In the genomic region with DNA sequence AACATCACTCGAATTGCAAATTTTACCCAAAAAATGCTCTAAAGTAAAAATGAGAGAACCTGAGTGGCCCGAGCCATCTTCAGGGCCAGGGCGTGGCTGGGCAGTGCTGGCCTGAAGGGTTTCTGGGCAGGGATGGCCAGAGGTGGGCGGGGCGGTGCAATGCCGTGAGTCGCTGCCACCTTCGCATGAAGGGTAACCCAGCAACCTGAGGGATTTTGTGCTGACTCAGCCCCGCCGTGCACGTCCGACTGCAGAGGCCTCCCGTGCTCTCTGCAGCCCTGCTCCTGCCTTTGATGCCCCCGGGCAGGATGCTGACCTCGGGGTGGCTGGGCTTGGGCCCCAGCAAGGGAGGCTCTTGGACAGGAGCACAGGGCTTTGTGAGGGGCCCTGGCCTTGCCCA, we compare ENCODE assay signal across 2 cellular contexts.
TF ChIP-seq lines count a peak whose summit lies in the region.

No MANE protein-coding gene starts in this region.

TF ChIP-seq in SK-N-SH treated with all-trans-retinoic acid at 6 μM for 48 hours, 23 proteins besides CTCF, POLR2A, EP300 and RAD21 (continued from another document):
- TF ChIP-seq, protein P1, sequence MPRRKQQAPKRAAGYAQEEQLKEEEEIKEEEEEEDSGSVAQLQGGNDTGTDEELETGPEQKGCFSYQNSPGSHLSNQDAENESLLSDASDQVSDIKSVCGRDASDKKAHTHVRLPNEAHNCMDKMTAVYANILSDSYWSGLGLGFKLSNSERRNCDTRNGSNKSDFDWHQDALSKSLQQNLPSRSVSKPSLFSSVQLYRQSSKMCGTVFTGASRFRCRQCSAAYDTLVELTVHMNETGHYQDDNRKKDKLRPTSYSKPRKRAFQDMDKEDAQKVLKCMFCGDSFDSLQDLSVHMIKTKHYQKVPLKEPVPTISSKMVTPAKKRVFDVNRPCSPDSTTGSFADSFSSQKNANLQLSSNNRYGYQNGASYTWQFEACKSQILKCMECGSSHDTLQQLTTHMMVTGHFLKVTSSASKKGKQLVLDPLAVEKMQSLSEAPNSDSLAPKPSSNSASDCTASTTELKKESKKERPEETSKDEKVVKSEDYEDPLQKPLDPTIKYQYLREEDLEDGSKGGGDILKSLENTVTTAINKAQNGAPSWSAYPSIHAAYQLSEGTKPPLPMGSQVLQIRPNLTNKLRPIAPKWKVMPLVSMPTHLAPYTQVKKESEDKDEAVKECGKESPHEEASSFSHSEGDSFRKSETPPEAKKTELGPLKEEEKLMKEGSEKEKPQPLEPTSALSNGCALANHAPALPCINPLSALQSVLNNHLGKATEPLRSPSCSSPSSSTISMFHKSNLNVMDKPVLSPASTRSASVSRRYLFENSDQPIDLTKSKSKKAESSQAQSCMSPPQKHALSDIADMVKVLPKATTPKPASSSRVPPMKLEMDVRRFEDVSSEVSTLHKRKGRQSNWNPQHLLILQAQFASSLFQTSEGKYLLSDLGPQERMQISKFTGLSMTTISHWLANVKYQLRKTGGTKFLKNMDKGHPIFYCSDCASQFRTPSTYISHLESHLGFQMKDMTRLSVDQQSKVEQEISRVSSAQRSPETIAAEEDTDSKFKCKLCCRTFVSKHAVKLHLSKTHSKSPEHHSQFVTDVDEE (CRISPR knock-in tag; IDR thresholded peaks at IDR 0.05), result no peak
- no peak for TF ChIP-seq ZFP30 (CRISPR knock-in tag; IDR thresholded peaks at IDR 0.05)
- no peak for TF ChIP-seq ZNF8 (CRISPR knock-in tag; IDR thresholded peaks at IDR 0.05)
- no peak for TF ChIP-seq PPARA (CRISPR knock-in tag; IDR thresholded peaks at IDR 0.05; ENCODE audit: borderline replicate concordance)
- TF ChIP-seq, protein P2, sequence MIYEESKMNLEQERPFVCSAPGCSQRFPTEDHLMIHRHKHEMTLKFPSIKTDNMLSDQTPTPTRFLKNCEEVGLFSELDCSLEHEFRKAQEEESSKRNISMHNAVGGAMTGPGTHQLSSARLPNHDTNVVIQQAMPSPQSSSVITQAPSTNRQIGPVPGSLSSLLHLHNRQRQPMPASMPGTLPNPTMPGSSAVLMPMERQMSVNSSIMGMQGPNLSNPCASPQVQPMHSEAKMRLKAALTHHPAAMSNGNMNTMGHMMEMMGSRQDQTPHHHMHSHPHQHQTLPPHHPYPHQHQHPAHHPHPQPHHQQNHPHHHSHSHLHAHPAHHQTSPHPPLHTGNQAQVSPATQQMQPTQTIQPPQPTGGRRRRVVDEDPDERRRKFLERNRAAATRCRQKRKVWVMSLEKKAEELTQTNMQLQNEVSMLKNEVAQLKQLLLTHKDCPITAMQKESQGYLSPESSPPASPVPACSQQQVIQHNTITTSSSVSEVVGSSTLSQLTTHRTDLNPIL (CRISPR knock-in tag; IDR thresholded peaks at IDR 0.05; ENCODE audit: low read depth), result no peak
- no peak for TF ChIP-seq ZNF565 (CRISPR knock-in tag; conservative IDR thresholded peaks at IDR 0.05; ENCODE audit: low read depth)
- no peak for TF ChIP-seq ZNF70 (CRISPR knock-in tag; IDR thresholded peaks at IDR 0.05)
- TF ChIP-seq, protein P3, sequence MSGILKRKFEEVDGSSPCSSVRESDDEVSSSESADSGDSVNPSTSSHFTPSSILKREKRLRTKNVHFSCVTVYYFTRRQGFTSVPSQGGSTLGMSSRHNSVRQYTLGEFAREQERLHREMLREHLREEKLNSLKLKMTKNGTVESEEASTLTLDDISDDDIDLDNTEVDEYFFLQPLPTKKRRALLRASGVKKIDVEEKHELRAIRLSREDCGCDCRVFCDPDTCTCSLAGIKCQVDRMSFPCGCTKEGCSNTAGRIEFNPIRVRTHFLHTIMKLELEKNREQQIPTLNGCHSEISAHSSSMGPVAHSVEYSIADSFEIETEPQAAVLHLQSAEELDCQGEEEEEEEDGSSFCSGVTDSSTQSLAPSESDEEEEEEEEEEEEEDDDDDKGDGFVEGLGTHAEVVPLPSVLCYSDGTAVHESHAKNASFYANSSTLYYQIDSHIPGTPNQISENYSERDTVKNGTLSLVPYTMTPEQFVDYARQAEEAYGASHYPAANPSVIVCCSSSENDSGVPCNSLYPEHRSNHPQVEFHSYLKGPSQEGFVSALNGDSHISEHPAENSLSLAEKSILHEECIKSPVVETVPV (CRISPR knock-in tag; IDR thresholded peaks at IDR 0.05), result no peak
- TF ChIP-seq, protein P4, sequence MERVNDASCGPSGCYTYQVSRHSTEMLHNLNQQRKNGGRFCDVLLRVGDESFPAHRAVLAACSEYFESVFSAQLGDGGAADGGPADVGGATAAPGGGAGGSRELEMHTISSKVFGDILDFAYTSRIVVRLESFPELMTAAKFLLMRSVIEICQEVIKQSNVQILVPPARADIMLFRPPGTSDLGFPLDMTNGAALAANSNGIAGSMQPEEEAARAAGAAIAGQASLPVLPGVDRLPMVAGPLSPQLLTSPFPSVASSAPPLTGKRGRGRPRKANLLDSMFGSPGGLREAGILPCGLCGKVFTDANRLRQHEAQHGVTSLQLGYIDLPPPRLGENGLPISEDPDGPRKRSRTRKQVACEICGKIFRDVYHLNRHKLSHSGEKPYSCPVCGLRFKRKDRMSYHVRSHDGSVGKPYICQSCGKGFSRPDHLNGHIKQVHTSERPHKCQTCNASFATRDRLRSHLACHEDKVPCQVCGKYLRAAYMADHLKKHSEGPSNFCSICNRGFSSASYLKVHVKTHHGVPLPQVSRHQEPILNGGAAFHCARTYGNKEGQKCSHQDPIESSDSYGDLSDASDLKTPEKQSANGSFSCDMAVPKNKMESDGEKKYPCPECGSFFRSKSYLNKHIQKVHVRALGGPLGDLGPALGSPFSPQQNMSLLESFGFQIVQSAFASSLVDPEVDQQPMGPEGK (CRISPR knock-in tag; IDR thresholded peaks at IDR 0.05; ENCODE audit: borderline replicate concordance), result no peak
- TF ChIP-seq TCF4 (CRISPR knock-in tag; IDR thresholded peaks at IDR 0.05; ENCODE audit: borderline replicate concordance), result no peak
- TF ChIP-seq ZC3H10 (CRISPR knock-in tag; IDR thresholded peaks at IDR 0.05), result no peak

TF ChIP-seq in SK-N-SH, 30 proteins besides CTCF, POLR2A, EP300 and RAD21 (continued from another document):
- TF ChIP-seq, protein P5, sequence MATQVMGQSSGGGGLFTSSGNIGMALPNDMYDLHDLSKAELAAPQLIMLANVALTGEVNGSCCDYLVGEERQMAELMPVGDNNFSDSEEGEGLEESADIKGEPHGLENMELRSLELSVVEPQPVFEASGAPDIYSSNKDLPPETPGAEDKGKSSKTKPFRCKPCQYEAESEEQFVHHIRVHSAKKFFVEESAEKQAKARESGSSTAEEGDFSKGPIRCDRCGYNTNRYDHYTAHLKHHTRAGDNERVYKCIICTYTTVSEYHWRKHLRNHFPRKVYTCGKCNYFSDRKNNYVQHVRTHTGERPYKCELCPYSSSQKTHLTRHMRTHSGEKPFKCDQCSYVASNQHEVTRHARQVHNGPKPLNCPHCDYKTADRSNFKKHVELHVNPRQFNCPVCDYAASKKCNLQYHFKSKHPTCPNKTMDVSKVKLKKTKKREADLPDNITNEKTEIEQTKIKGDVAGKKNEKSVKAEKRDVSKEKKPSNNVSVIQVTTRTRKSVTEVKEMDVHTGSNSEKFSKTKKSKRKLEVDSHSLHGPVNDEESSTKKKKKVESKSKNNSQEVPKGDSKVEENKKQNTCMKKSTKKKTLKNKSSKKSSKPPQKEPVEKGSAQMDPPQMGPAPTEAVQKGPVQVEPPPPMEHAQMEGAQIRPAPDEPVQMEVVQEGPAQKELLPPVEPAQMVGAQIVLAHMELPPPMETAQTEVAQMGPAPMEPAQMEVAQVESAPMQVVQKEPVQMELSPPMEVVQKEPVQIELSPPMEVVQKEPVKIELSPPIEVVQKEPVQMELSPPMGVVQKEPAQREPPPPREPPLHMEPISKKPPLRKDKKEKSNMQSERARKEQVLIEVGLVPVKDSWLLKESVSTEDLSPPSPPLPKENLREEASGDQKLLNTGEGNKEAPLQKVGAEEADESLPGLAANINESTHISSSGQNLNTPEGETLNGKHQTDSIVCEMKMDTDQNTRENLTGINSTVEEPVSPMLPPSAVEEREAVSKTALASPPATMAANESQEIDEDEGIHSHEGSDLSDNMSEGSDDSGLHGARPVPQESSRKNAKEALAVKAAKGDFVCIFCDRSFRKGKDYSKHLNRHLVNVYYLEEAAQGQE (IDR thresholded peaks at IDR 0.05; ENCODE audit: low read depth, low read length), result no peak
- no peak for TF ChIP-seq ELF1 (IDR thresholded peaks at IDR 0.05)
- TF ChIP-seq, protein P6, sequence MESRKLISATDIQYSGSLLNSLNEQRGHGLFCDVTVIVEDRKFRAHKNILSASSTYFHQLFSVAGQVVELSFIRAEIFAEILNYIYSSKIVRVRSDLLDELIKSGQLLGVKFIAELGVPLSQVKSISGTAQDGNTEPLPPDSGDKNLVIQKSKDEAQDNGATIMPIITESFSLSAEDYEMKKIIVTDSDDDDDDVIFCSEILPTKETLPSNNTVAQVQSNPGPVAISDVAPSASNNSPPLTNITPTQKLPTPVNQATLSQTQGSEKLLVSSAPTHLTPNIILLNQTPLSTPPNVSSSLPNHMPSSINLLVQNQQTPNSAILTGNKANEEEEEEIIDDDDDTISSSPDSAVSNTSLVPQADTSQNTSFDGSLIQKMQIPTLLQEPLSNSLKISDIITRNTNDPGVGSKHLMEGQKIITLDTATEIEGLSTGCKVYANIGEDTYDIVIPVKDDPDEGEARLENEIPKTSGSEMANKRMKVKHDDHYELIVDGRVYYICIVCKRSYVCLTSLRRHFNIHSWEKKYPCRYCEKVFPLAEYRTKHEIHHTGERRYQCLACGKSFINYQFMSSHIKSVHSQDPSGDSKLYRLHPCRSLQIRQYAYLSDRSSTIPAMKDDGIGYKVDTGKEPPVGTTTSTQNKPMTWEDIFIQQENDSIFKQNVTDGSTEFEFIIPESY (IDR thresholded peaks at IDR 0.05; ENCODE audit: borderline replicate concordance, low read depth), result no peak
- no peak for TF ChIP-seq NRF1 (IDR thresholded peaks at IDR 0.05; ENCODE audit: low read depth, low read length)
- TF ChIP-seq GATA2 (CRISPR knock-in tag; IDR thresholded peaks at IDR 0.05), result no peak
- TF ChIP-seq, protein P7, sequence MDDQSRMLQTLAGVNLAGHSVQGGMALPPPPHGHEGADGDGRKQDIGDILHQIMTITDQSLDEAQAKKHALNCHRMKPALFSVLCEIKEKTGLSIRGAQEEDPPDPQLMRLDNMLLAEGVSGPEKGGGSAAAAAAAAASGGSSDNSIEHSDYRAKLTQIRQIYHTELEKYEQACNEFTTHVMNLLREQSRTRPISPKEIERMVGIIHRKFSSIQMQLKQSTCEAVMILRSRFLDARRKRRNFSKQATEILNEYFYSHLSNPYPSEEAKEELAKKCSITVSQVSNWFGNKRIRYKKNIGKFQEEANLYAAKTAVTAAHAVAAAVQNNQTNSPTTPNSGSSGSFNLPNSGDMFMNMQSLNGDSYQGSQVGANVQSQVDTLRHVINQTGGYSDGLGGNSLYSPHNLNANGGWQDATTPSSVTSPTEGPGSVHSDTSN (IDR thresholded peaks at IDR 0.05), result no peak
- no peak for TF ChIP-seq RFX5 (IDR thresholded peaks at IDR 0.05; ENCODE audit: low read length)
